ENCODE assay signal across 22 cellular contexts in the genomic region with DNA sequence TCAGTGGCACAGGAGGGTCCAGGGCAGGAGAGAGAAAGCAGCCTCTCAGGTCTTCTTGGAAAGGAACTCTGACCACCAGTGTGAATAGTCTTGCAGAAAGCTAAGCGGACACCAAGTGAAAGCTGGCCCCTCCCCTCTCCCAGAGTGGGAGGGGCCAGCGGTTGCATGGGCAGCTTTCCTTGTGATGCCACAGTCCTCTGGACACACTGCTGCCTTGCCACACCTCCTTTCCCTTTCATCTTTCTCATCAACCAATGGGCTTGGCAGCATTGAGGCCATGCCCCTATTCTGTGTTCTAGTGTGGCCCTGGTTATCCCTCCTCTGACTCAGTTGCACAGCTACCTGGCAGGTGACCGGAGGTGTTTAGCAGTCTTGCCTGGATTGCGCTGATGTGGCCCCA. TPM values are rescaled to one million over a fixed set of nuclear protein-coding genes. Genes with fewer than 3 reads are reported as not detected.
DNase-seq lines count a peak whose midpoint lies in the region; FAIRE-seq and TF ChIP-seq lines count a peak whose summit lies in the region.
"Had no signal": no experiment of that assay in that cellular context is flagged by ENCODE, and none has a peak within 500 bp of the region (broad histone marks: within the 10 kb centered on the region; RNA-seq: fewer than 3 reads in every experiment).

No MANE protein-coding gene starts in this region.

- no peak overlapping the region for H3K4me3 Mint-ChIP-seq in activated CD4-positive, alpha-beta T cell treated with anti-CD3 and anti-CD28 coated beads, Interleukin-2, amount 10 ng/mL, durations not matched to agents 7 days and 5 days
- H3K4me3 Mint-ChIP-seq: T-helper 2 cell treated with Interferon-gamma antibody and Interleukin-4, amounts not matched to agents 5 μg/mL and 100 μg/mL, for 36 hours had no signal

- FAIRE-seq in H1 (lab: Jason Lieb, UNC): peak; percentile 84
- FAIRE-seq: astrocyte, endometrium, H54 had no signal

- H3K27ac Mint-ChIP-seq in activated CD4-positive, alpha-beta T cell treated with anti-CD3 and anti-CD28 coated beads, Interleukin-2, amount 10 ng/mL, durations not matched to agents 7 days and 5 days: no peak overlapping the region
- H3K27ac Mint-ChIP-seq: T-helper 2 cell treated with Interferon-gamma antibody and Interleukin-4, amounts not matched to agents 5 μg/mL and 100 μg/mL, for 36 hours had no signal

- H2BK20ac ChIP-seq in H1 (ENCODE audit: low read length): no peak overlapping the region

- H4K20me1 ChIP-seq in H1 (replicated peaks in 1 of 2; ENCODE audit: control insufficient read depth in 1 of 2, insufficient read depth in 2 of 2, low read length in 2 of 2): no peaks in the 10 kb centered on the region

- H3K18ac ChIP-seq in H1 (ENCODE audit: extremely low read depth, low read length): peak overlapping the region; percentile 19; the same call in 1 of the 2 replicates
- H3K18ac ChIP-seq in neuronal stem cell (ENCODE audit: low read length): no peak overlapping the region

- CTCF ChIA-PET in H1 (lab: Charles Lee; ENCODE audit: partially characterized antibody): interaction anchor here (0.7 to 1.6 kb wide), 4 partner anchors 12 to 118 kb away, joined by 3 to 9 read pairs (median 3); no protein-coding TSS in a partner anchor
- CTCF ChIA-PET in activated CD4-positive, alpha-beta T cell treated with anti-CD3 and anti-CD28 coated beads, Interleukin-2, amount 10 ng/mL, durations not matched to agents 7 days and 5 days (lab: Charles Lee): no interaction called here

- H3K4me3 ChIP-seq in H1 (ENCODE audit: extremely low read depth in 1 of 4, insufficient read depth in 2 of 4, low read depth in 3 of 4, low read length in 4 of 4) (no peak overlapping the region), neuronal stem cell (ENCODE audit: low read length in 2 of 2) (no peak overlapping the region), thyroid gland (replicated peaks in 1 of 3) (no peak overlapping the region)
- H3K4me3 ChIP-seq: left ventricle myocardium inferior, ovary, sigmoid colon, stomach, upper lobe of right lung had no signal

- H4K5ac ChIP-seq in H1 (ENCODE audit: insufficient read length, low read depth, low read length): no peak overlapping the region

- H3K36me3 ChIP-seq in H1 (ENCODE audit: control insufficient read depth in 2 of 4, insufficient read depth in 4 of 4, low read length in 3 of 4): no peaks in the 10 kb centered on the region
- no peaks in the 10 kb centered on the region for H3K36me3 ChIP-seq in neuronal stem cell (replicated peaks in 1 of 2; ENCODE audit: control insufficient read depth in 2 of 2, insufficient read depth in 2 of 2, low read length in 2 of 2)
- H3K36me3 ChIP-seq in thyroid gland: no peaks in the 10 kb centered on the region
- H3K36me3 ChIP-seq: left ventricle myocardium inferior, ovary, sigmoid colon, stomach, upper lobe of right lung had no signal

- POLR2A ChIA-PET in H1 (lab: Charles Lee; ENCODE audit: partially characterized antibody): interaction anchor here (0.8 to 1.4 kb wide), 4 partner anchors 11 to 229 kb away, joined by 3 to 4 read pairs (median 3); a partner anchor contains a TSS
- POLR2A ChIA-PET in activated CD4-positive, alpha-beta T cell treated with anti-CD3 and anti-CD28 coated beads, Interleukin-2, amount 10 ng/mL, durations not matched to agents 7 days and 5 days (lab: Charles Lee): no interaction called here

- H2BK15ac ChIP-seq in H1 (ENCODE audit: low read length): no peak overlapping the region
- H2BK15ac ChIP-seq in neuronal stem cell (ENCODE audit: low read length): no peak overlapping the region

- H3K27ac ChIP-seq in H1 (ENCODE audit: low read depth, low read length) (no peak overlapping the region), neuronal stem cell (replicated peaks; ENCODE audit: low read length) (no peak overlapping the region), thyroid gland (no peak overlapping the region)
- H3K27ac ChIP-seq: left ventricle myocardium inferior, ovary, sigmoid colon, stomach, upper lobe of right lung had no signal

- H3K9me3 ChIP-seq in H1 (ENCODE audit: insufficient read depth in 2 of 2, low read depth in 1 of 2, low read length in 1 of 2) (no peaks in the 10 kb centered on the region), neuronal stem cell (replicated peaks in 1 of 2; ENCODE audit: control insufficient read depth in 2 of 2, insufficient read depth in 1 of 2, low read depth in 1 of 2, low read length in 2 of 2) (no peaks in the 10 kb centered on the region), thyroid gland (no peaks in the 10 kb centered on the region)
- H3K9me3 ChIP-seq: left ventricle myocardium inferior, ovary, sigmoid colon, stomach, upper lobe of right lung had no signal

- no peak overlapping the region for H3K9ac ChIP-seq in H1 (replicated peaks in 1 of 4; ENCODE audit: extremely low read depth in 1 of 4, low read depth in 3 of 4, low read length in 3 of 4)
- H3K9ac ChIP-seq in neuronal stem cell (ENCODE audit: low read depth, low read length, poor library complexity): no peak overlapping the region

- H3K4ac ChIP-seq in H1 (replicated peaks; ENCODE audit: insufficient read length, low read depth, low read length) (no peak overlapping the region), neuronal stem cell (ENCODE audit: low read length) (no peak overlapping the region)

- 0 out of 4 replicates have a peak, but pooled peaks of 1 of the 2 experiments have one; percentile 3 for TF ChIP-seq RAD21 in H1 (IDR thresholded peaks at IDR 0.05 in 1 of 2, conservative IDR thresholded peaks at IDR 0.05 in 1 of 2; ENCODE audit: low read depth in 2 of 2, low read length in 2 of 2)

- no peaks in the 10 kb centered on the region for H3K9me3 Mint-ChIP-seq in activated CD4-positive, alpha-beta T cell treated with anti-CD3 and anti-CD28 coated beads, Interleukin-2, amount 10 ng/mL, durations not matched to agents 7 days and 5 days
- H3K9me3 Mint-ChIP-seq: CD4-positive, alpha-beta memory T cell; T-helper 2 cell treated with Interferon-gamma antibody and Interleukin-4, amounts not matched to agents 5 μg/mL and 100 μg/mL, for 36 hours had no signal

- H3K27me3 Mint-ChIP-seq in activated CD4-positive, alpha-beta T cell treated with anti-CD3 and anti-CD28 coated beads, Interleukin-2, amount 10 ng/mL, durations not matched to agents 7 days and 5 days: no peaks in the 10 kb centered on the region
- H3K27me3 Mint-ChIP-seq: CD4-positive, alpha-beta memory T cell had no signal

- no peak overlapping the region for H3K56ac ChIP-seq in H1 (replicated peaks; ENCODE audit: insufficient read length, low read depth, low read length)

- H3K23ac ChIP-seq in H1 (ENCODE audit: insufficient read length) (no peak overlapping the region), neuronal stem cell (ENCODE audit: low read depth, low read length, poor library complexity) (no peak overlapping the region)

- no peaks in the 10 kb centered on the region for H3K27me3 ChIP-seq in H1 (replicated peaks in 1 of 4; ENCODE audit: control insufficient read depth in 3 of 4, extremely low read depth in 1 of 4, insufficient read depth in 3 of 4, low read length in 3 of 4)
- H3K27me3 ChIP-seq in neuronal stem cell (ENCODE audit: control insufficient read depth in 3 of 3, insufficient read depth in 3 of 3, low read depth in 1 of 3, low read length in 3 of 3): no peaks in the 10 kb centered on the region
- H3K27me3 ChIP-seq in thyroid gland: no peaks in the 10 kb centered on the region
- H3K27me3 ChIP-seq: ovary, sigmoid colon, stomach, upper lobe of right lung had no signal

- TF ChIP-seq POLR2A in H1 (IDR thresholded peaks at IDR 0.05; ENCODE audit: control extremely low read depth in 1 of 2, low read depth in 2 of 2, low read length in 2 of 2) (peak in 1 of 2 experiments; percentile 45; a peak in 1 of 3 replicates), thyroid gland (IDR thresholded peaks at IDR 0.05) (no peak)

- DNase-seq in NCI-H82 (lab: John Stamatoyannopoulos, UW) (peak; percentile 31), NCI-H82 treated with DMSO at 0.1 percent for 48 hours (lab: John Stamatoyannopoulos, UW; ENCODE audit: unreplicated experiment) (no peak), MV-4-11 (lab: John Stamatoyannopoulos, UW) (peak; percentile 20), H1 (ENCODE audit: low read depth in 1 of 2, low spot score in 2 of 2) (no peak), neuronal stem cell (ENCODE audit: low spot score) (peak; percentile 40), thyroid gland (no peak), NOMO-1 (lab: John Stamatoyannopoulos, UW; ENCODE audit: unreplicated experiment in 2 of 2) (no peak)
- DNase-seq in activated CD4-positive, alpha-beta T cell treated with anti-CD3 and anti-CD28 coated beads, Interleukin-2, amount 10 ng/mL, durations not matched to agents 7 days and 5 days: no peak
- DNase-seq: activated naive CD4-positive, alpha-beta T cell treated with Interleukin-2 at 50 U/mL for 16 hours; CD4-positive, alpha-beta memory T cell; left ventricle myocardium inferior; ovary; SHP77 treated with DMSO at 0.1 percent for 48 hours; sigmoid colon; stimulated activated CD4-positive, alpha-beta T cell treated with anti-CD3 and anti-CD28 coated beads, Interleukin-1b, Interleukin-23, amount 100 ng/mL, for 48 hours; stomach; upper lobe of right lung had no signal

- no peaks in the 10 kb centered on the region for H3K23me2 ChIP-seq in H1 (ENCODE audit: low read depth, low read length)

- H3K4me1 ChIP-seq in H1 (replicated peaks in 1 of 4; ENCODE audit: control insufficient read depth in 3 of 4, insufficient read depth in 4 of 4, low read length in 3 of 4): peaks cover 0 to 10% (median 2%) of the 10 kb centered on the region in 4 experiments; a peak in 4 of 7 replicates
- peaks cover 0 to 5% of the 10 kb centered on the region in 2 donors for H3K4me1 ChIP-seq in neuronal stem cell (ENCODE audit: control insufficient read depth in 2 of 2, insufficient read depth in 1 of 2, low read depth in 1 of 2, low read length in 2 of 2)
- H3K4me1 ChIP-seq in thyroid gland: no peaks in the 10 kb centered on the region
- H3K4me1 ChIP-seq: left ventricle myocardium inferior, sigmoid colon, stomach, upper lobe of right lung had no signal

- H4K91ac ChIP-seq in H1 (replicated peaks; ENCODE audit: insufficient read length, low read length): no peak overlapping the region
- H4K91ac ChIP-seq in neuronal stem cell (ENCODE audit: low read depth, low read length, poor library complexity): no peak overlapping the region

- H4K8ac ChIP-seq in H1 (ENCODE audit: extremely low read depth, insufficient read depth, low read length): no peak overlapping the region; the same call in 1 of the 2 replicates
- no peak overlapping the region for H4K8ac ChIP-seq in neuronal stem cell (ENCODE audit: low read depth, low read length)

- H3K4me2 ChIP-seq in H1 (ENCODE audit: insufficient read depth in 1 of 2, low read depth in 2 of 2, low read length in 2 of 2) (peak overlapping the region in 1 of 2 experiments; percentile 29; a peak in 2 of 4 replicates), neuronal stem cell (ENCODE audit: insufficient read depth, low read length, poor library complexity, severe bottlenecking) (no peak overlapping the region)

- no peak overlapping the region for H2BK5ac ChIP-seq in H1 (ENCODE audit: low read depth, low read length)
- peak overlapping the region; percentile 1 for H2BK5ac ChIP-seq in neuronal stem cell (ENCODE audit: low read length)

- H2AFZ ChIP-seq in H1 (ENCODE audit: low read length) (0 out of 2 replicates have a peak overlapping the region, but pooled peaks have one; percentile 62), neuronal stem cell (ENCODE audit: low read length) (no peak overlapping the region)

- no peak overlapping the region for H2BK12ac ChIP-seq in H1 (ENCODE audit: low read depth, low read length)
- no peak overlapping the region for H2BK12ac ChIP-seq in neuronal stem cell (ENCODE audit: low read length)

- H3K79me1 ChIP-seq in H1 (ENCODE audit: low read depth, low read length) (no peaks in the 10 kb centered on the region), neuronal stem cell (ENCODE audit: low read depth, low read length) (no peaks in the 10 kb centered on the region)

- TF ChIP-seq CTCF in H1 (IDR thresholded peaks at IDR 0.05; ENCODE audit: control extremely low read depth in 1 of 3, insufficient read depth in 1 of 3, low read depth in 1 of 3, low read length in 3 of 3) (no peak), thyroid gland (IDR thresholded peaks at IDR 0.05) (no peak)

- 66% methylated on average over 4 of the region's 4 CpGs; no CpG with 5 or more reads in 1 of the 2 experiments for WGBS in H1 (ENCODE audit: extremely low coverage in 1 of 2, insufficient coverage in 1 of 2, insufficient read length in 1 of 2, insufficient replicate concordance in 2 of 2, low coverage in 1 of 2, low lambda C conversion rate in 2 of 2, missing lambda C conversion rate in 1 of 2), 2 experiments
- no CpG with 5 or more reads among the region's 4 CpGs for WGBS in neuronal stem cell (ENCODE audit: extremely low coverage in 2 of 2, insufficient read length in 2 of 2, insufficient replicate concordance in 1 of 2), 2 donors
- 88 to 93% methylated on average over 4 of the region's 4 CpGs for WGBS in thyroid gland, 2 donors

- H3K14ac ChIP-seq in H1 (ENCODE audit: insufficient read length) (no peak overlapping the region), neuronal stem cell (ENCODE audit: low read length) (no peak overlapping the region)

- H3K79me2 ChIP-seq in H1 (ENCODE audit: control insufficient read depth in 1 of 2, insufficient read depth in 2 of 2, low read length in 2 of 2): no peaks in the 10 kb centered on the region

- H2BK120ac ChIP-seq in H1 (replicated peaks; ENCODE audit: low read depth, low read length): no peak overlapping the region
- no peak overlapping the region for H2BK120ac ChIP-seq in neuronal stem cell (ENCODE audit: low read depth, low read length)

- no peaks in the 10 kb centered on the region for H3K4me1 Mint-ChIP-seq in activated CD4-positive, alpha-beta T cell treated with anti-CD3 and anti-CD28 coated beads, Interleukin-2, amount 10 ng/mL, durations not matched to agents 7 days and 5 days
- H3K4me1 Mint-ChIP-seq: CD4-positive, alpha-beta memory T cell had no signal

- no peak for TF ChIP-seq EP300 in H1 (IDR thresholded peaks at IDR 0.05; ENCODE audit: borderline replicate concordance in 1 of 2, low read depth in 2 of 2, low read length in 2 of 2)

- intact Hi-C loops in thyroid gland (cut with DNase I): loop anchor here (5.0 kb wide), 1 partner anchor 68 kb away; no protein-coding TSS in a partner anchor

- H2AK5ac ChIP-seq in H1 (ENCODE audit: low read depth, low read length): no peak overlapping the region
- H2AK5ac ChIP-seq in neuronal stem cell (ENCODE audit: low read depth, low read length): no peak overlapping the region

- no peaks in the 10 kb centered on the region for H3K36me3 Mint-ChIP-seq in activated CD4-positive, alpha-beta T cell treated with anti-CD3 and anti-CD28 coated beads, Interleukin-2, amount 10 ng/mL, durations not matched to agents 7 days and 5 days (ENCODE audit: low read depth)

RNA-seq across cellular contexts. Expression of a gene that starts 49.7 kb away (rescaled TPM):
- not detected in 2 replicates for total RNA-seq in H1 (2021; fragmentation: NEBNext Ultra II Directional; extraction: Animal tissue kit (Norgen Biotek cat#: 25700))
- 0.06 and 0.09 TPM in 2 replicates for polyA plus RNA-seq in H1 (2011; rRNA removed)
- polyA plus RNA-seq in H1 (2011; cell fraction: cytosol; rRNA removed): 0.19 TPM
- polyA plus RNA-seq in H1 (2011; cell fraction: nucleus; rRNA removed): 0.70 TPM
- 0.33 to 0.50 TPM (median 0.43 TPM) in 3 of 4 replicates, not detected in the other for polyA plus RNA-seq in H1 (2012, experiment 1 of 2)
- not detected for polyA plus RNA-seq in H1 (2012, experiment 2 of 2)
- polyA plus RNA-seq in H1 (2013, experiment 1 of 2): 0.41 TPM
- polyA plus RNA-seq in H1 (2013, experiment 2 of 2): 0.40 TPM
- 0.09 and 0.34 TPM in 2 replicates for polyA minus RNA-seq in H1 (2011; rRNA and poly(A)+ RNA removed)
- not detected for polyA minus RNA-seq in H1 (2011; cell fraction: cytosol; rRNA and poly(A)+ RNA removed)
- not detected for polyA minus RNA-seq in H1 (2011; cell fraction: nucleus; rRNA and poly(A)+ RNA removed)
- 0.08 TPM for polyA plus RNA-seq in neuronal stem cell (2013, experiment 1 of 2)
- 0.06 TPM for polyA plus RNA-seq in neuronal stem cell (2013, experiment 2 of 2)
- total RNA-seq in thyroid gland: under 1 TPM in 1 of 4 donors, not detected in 3; 0.27 TPM
- not detected for total RNA-seq in activated CD4-positive, alpha-beta T cell treated with anti-CD3 and anti-CD28 coated beads, Interleukin-2, amount 10 ng/mL, durations not matched to agents 7 days and 5 days
- total RNA-seq: astrocyte; CD4-positive, alpha-beta memory T cell; fibroblast of villous mesenchyme; left ventricle myocardium inferior; sigmoid colon; stomach; upper lobe of right lung had no signal
- polyA plus RNA-seq: CD4-positive, alpha-beta memory T cell; ovary; sigmoid colon; stomach had no signal

Comparison
In these comparisons a context has a peak if more than half of its experiments do, and no peak if none do; other contexts are left out.
1. DNase-seq: peak in NCI-H82 (single experiment), MV-4-11 (single experiment) and neuronal stem cell (single experiment); none in NCI-H82 treated with DMSO at 0.1 percent for 48 hours (single experiment), H1 (0 of 2), thyroid gland (0 of 2), NOMO-1 (0 of 2) and activated CD4-positive, alpha-beta T cell treated with anti-CD3 and anti-CD28 coated beads, Interleukin-2, amount 10 ng/mL, durations not matched to agents 7 days and 5 days (single experiment).